ENCODE assay signal across 10 cellular contexts in genomic region chr4:147482281-147482680, GRCh38. TPM values are rescaled to one million over a fixed set of nuclear protein-coding genes. Genes with fewer than 3 reads are reported as not detected.
DNase-seq lines count a peak whose midpoint lies in the region; TF ChIP-seq lines count a peak whose summit lies in the region.
"Had no signal": no experiment of that assay in that cellular context is flagged by ENCODE, and none has a peak within 500 bp of the region (broad histone marks: within the 10 kb centered on the region; RNA-seq: fewer than 3 reads in every experiment).

No MANE protein-coding gene starts in this region.

- H3K4me1 Mint-ChIP-seq in chondrocyte (ENCODE audit: low read depth), result peaks cover 63% of the 10 kb centered on the region
- H3K4me1 Mint-ChIP-seq in activated CD4-positive, alpha-beta memory T cell treated with anti-CD3 and anti-CD28 coated beads for 36 hours (ENCODE audit: low read depth), result peaks cover 2% of the 10 kb centered on the region

- POLR2A ChIA-PET in activated CD4-positive, alpha-beta memory T cell treated with anti-CD3 and anti-CD28 coated beads for 36 hours (lab: Charles Lee), result no interaction called here

- H3K27ac Mint-ChIP-seq in chondrocyte (ENCODE audit: unreplicated experiment), result peak overlapping the region; percentile 89
- H3K27ac Mint-ChIP-seq in activated CD4-positive, alpha-beta memory T cell treated with anti-CD3 and anti-CD28 coated beads for 36 hours, result no peak overlapping the region

- TF ChIP-seq CTCF in chondrocyte (IDR thresholded peaks at IDR 0.05) (no peak), stomach (IDR thresholded peaks at IDR 0.05) (no peak)

- H3K9me3 Mint-ChIP-seq in chondrocyte (ENCODE audit: low read depth), result no peaks in the 10 kb centered on the region
- H3K9me3 Mint-ChIP-seq in activated CD4-positive, alpha-beta memory T cell treated with anti-CD3 and anti-CD28 coated beads for 36 hours, result no peaks in the 10 kb centered on the region

- peak overlapping the region; percentile 94 for H3K4me3 Mint-ChIP-seq in chondrocyte (ENCODE audit: unreplicated experiment)
- H3K4me3 Mint-ChIP-seq in activated CD4-positive, alpha-beta memory T cell treated with anti-CD3 and anti-CD28 coated beads for 36 hours, result no peak overlapping the region

- H3K9ac ChIP-seq in HUES64 (ENCODE audit: low read depth, low read length), result no peak overlapping the region

- intact Hi-C loops in stomach (cut with DNase I; ENCODE audit: low total_unique reads), result no loop called here
- intact Hi-C loops in activated CD4-positive, alpha-beta memory T cell treated with anti-CD3 and anti-CD28 coated beads for 36 hours (cut with micrococcal nuclease), result no loop called here

- H3K27me3 ChIP-seq in HUES64 (ENCODE audit: insufficient read depth, low read length), result peaks cover 45% of the 10 kb centered on the region
- peaks cover 0 to 17% (median 5%) of the 10 kb centered on the region in 3 donors for H3K27me3 ChIP-seq in stomach

- H3K36me3 ChIP-seq in HUES64 (ENCODE audit: insufficient read depth, low read length) (no peaks in the 10 kb centered on the region), stomach (no peaks in the 10 kb centered on the region)

- no peak for TF ChIP-seq EP300 in stomach (IDR thresholded peaks at IDR 0.05)

- H3K36me3 Mint-ChIP-seq in chondrocyte (ENCODE audit: low read depth), result peaks cover 22% of the 10 kb centered on the region
- H3K36me3 Mint-ChIP-seq in activated CD4-positive, alpha-beta memory T cell treated with anti-CD3 and anti-CD28 coated beads for 36 hours, result no peaks in the 10 kb centered on the region

- H3K9me3 ChIP-seq in HUES64 (ENCODE audit: insufficient read depth, low read depth, low read length), result no peaks in the 10 kb centered on the region
- no peaks in the 10 kb centered on the region for H3K9me3 ChIP-seq in stomach

- H3K27ac ChIP-seq in HUES64 (ENCODE audit: low read depth, low read length), result no peak overlapping the region
- peak overlapping the region in 4 of 5 donors; percentile 24 to 86 (median 82) for H3K27ac ChIP-seq in stomach

- DNase-seq in chondrocyte (ENCODE audit: low spot score) (no peak), left kidney (ENCODE audit: low read depth, low spot score) (peak; percentile 25), stomach (no peak), NAMALWA (ENCODE audit: low spot score) (no peak), activated gamma-delta T cell treated with Interleukin-2 at 50 U/mL for 16 hours (no peak), AG08396 (ENCODE audit: low spot score) (no peak)
- no peak for DNase-seq in activated CD4-positive, alpha-beta memory T cell treated with anti-CD3 and anti-CD28 coated beads for 36 hours
- DNase-seq: erythroblast, NCI-H774 had no signal

- H3K4me1 ChIP-seq in HUES64 (ENCODE audit: insufficient read depth, low read length) (peaks cover 6% of the 10 kb centered on the region), stomach (peaks cover 0 to 15% (median 11%) of the 10 kb centered on the region in 4 donors)

- no peaks in the 10 kb centered on the region for H3K27me3 Mint-ChIP-seq in chondrocyte (ENCODE audit: low read depth)
- peaks cover 28% of the 10 kb centered on the region for H3K27me3 Mint-ChIP-seq in activated CD4-positive, alpha-beta memory T cell treated with anti-CD3 and anti-CD28 coated beads for 36 hours

- CTCF ChIA-PET in activated CD4-positive, alpha-beta memory T cell treated with anti-CD3 and anti-CD28 coated beads for 36 hours (lab: Charles Lee), result no interaction called here

- WGBS in HUES64, result 95% methylated on average over 1 of the region's 2 CpGs
- WGBS in stomach, 5 donors, result 43 to 84% (median 63%) methylated on average over 2 of the region's 2 CpGs

- no peak for TF ChIP-seq POLR2A in stomach (IDR thresholded peaks at IDR 0.05)

- H3K4me3 ChIP-seq in HUES64 (ENCODE audit: low read length) (peak overlapping the region; percentile 72; the same call in 1 of the 2 replicates), stomach (peak overlapping the region; percentile 51 to 70 (median 60))

RNA-seq across cellular contexts. Expression of gene EDNRA, which starts 1.4 kb away (rescaled TPM):
- 3.2 TPM for polyA plus RNA-seq in HUES64 (2013, experiment 1 of 2)
- polyA plus RNA-seq in HUES64 (2013, experiment 2 of 2), result 5.0 TPM
- 58.3 to 136 TPM (median 135 TPM) in 3 replicates for total RNA-seq in chondrocyte
- 10 to 100 TPM in 2 of 5 donors, 1 to 10 TPM in 1, under 1 TPM in 1, not detected in 1; 0.58 to 24.6 (median 12.3) TPM for total RNA-seq in stomach
- polyA plus RNA-seq in stomach, result 1 to 10 TPM in 2 of 3 donors, under 1 TPM in 1; 0.76 to 4.1 (median 1.6) TPM
- total RNA-seq in activated CD4-positive, alpha-beta memory T cell treated with anti-CD3 and anti-CD28 coated beads for 36 hours, result not detected
